In the genomic region with DNA sequence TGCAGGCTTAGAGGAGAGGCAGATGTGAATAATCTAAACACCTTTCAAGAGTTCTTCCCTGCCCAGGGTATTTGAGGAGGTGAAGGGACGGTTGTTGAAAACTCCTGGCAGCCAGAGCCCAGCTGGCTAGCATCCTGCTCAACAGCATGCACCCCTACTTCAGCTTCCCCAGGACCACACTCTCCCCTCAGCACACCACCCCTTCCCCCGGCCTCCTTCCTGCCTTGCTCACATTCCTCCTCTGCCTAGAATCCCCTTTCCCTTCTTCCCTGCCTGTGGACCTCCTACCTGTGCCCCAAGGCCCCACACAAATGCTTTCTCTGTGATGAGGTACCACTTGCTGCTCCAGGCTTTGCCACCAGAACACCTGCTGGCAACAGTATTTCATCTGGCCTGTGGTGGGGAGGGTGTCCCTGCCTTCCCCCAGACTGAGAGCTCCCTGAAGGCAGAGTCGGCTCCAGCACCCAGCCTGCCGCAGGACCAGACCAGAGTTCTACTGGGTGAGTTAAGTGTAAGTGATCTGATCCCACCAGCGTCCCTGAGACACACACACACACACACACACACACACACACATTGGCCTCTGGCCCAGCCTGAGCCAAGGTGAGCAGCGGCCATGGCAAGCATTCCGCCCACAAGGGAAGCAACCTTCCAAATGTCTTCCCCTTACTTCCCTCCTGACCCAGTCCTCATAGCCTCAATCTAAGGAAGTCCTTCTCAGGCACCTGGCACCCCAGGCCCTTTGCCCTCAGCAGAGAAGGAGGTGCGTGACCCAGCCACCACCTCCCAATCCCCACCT, we compare ENCODE assay signal across 23 cellular contexts.
"Had no signal": no experiment of that assay in that cellular context is flagged by ENCODE, and none has a peak within 500 bp of the region (broad histone marks: within the 10 kb centered on the region; RNA-seq: fewer than 3 reads in every experiment).

No MANE protein-coding gene starts in this region.

- H3K4me2 ChIP-seq: hepatocyte had no signal

- H2AFZ ChIP-seq: hepatocyte, parathyroid adenoma had no signal

- H3K9me3 Mint-ChIP-seq: activated T-cell treated with anti-CD3 and anti-CD28 coated beads, Interleukin-2, amount 50 U/mL, for 24 hours; activated T-helper 2 cell treated with anti-CD3 and anti-CD28 coated beads, Interferon-gamma antibody, Interleukin-2, Interleukin-4, amounts not matched to agents 10 μg/mL and 5 μg/mL and 100 μg/mL, durations not matched to agents 14 hours and 24 hours and 36 hours; mesothelial cell of epicardium; natural killer cell; stimulated activated effector memory CD8-positive, alpha-beta T cell treated with anti-CD3 and anti-CD28 coated beads, Interleukin-12 subunit alpha, Interleukin-12 subunit beta, amount 100 ng/mL, for 72 hours; T-cell had no signal

- H3K27ac Mint-ChIP-seq: activated naive CD8-positive, alpha-beta T cell; activated T-cell treated with anti-CD3 and anti-CD28 coated beads, Interleukin-2, amount 50 U/mL, for 24 hours; activated T-helper 2 cell treated with anti-CD3 and anti-CD28 coated beads, Interferon-gamma antibody, Interleukin-2, Interleukin-4, amounts not matched to agents 10 μg/mL and 5 μg/mL and 100 μg/mL, durations not matched to agents 14 hours and 24 hours and 36 hours; mesothelial cell of epicardium; natural killer cell; stimulated activated effector memory CD8-positive, alpha-beta T cell treated with anti-CD3 and anti-CD28 coated beads, Interleukin-12 subunit alpha, Interleukin-12 subunit beta, amount 100 ng/mL, for 72 hours; T-cell had no signal

- H3K9ac ChIP-seq: parathyroid adenoma had no signal

- H3K79me2 ChIP-seq: hepatocyte, parathyroid adenoma had no signal

- H3K27ac ChIP-seq: adrenal gland, breast epithelium, foreskin keratinocyte, hepatocyte, left lung, parathyroid adenoma, stomach, suprapubic skin, transverse colon had no signal

- DNase-seq: activated naive CD4-positive, alpha-beta T cell; activated T-cell treated with anti-CD3 and anti-CD28 coated beads, Interleukin-2, amount 50 U/mL, for 24 hours; cortex of kidney; effector CD4-positive, alpha-beta T cell; foreskin keratinocyte; kidney glomerular epithelial cell; natural killer cell; small intestine; stimulated activated CD4-positive, alpha-beta T cell treated with anti-CD3 and anti-CD28 coated beads, Interleukin-2, amount 100 ng/mL, for 24 hours; stomach; T-cell; transverse colon had no signal

- ATAC-seq: foreskin keratinocyte; left lung; natural killer cell; sciatic nerve; stimulated activated effector memory CD8-positive, alpha-beta T cell treated with anti-CD3 and anti-CD28 coated beads, Interleukin-12 subunit alpha, Interleukin-12 subunit beta, amount 100 ng/mL, for 72 hours; T-cell had no signal

- H3K4me3 Mint-ChIP-seq: activated naive CD8-positive, alpha-beta T cell; activated T-cell treated with anti-CD3 and anti-CD28 coated beads, Interleukin-2, amount 50 U/mL, for 24 hours; mesothelial cell of epicardium; natural killer cell; stimulated activated effector memory CD8-positive, alpha-beta T cell treated with anti-CD3 and anti-CD28 coated beads, Interleukin-12 subunit alpha, Interleukin-12 subunit beta, amount 100 ng/mL, for 72 hours; T-cell had no signal

- H3K36me3 Mint-ChIP-seq: activated naive CD8-positive, alpha-beta T cell; mesothelial cell of epicardium; natural killer cell; stimulated activated effector memory CD8-positive, alpha-beta T cell treated with anti-CD3 and anti-CD28 coated beads, Interleukin-12 subunit alpha, Interleukin-12 subunit beta, amount 100 ng/mL, for 72 hours; T-cell had no signal

- H3K4me1 ChIP-seq: foreskin keratinocyte, parathyroid adenoma had no signal

- H3K9me3 ChIP-seq: adrenal gland, breast epithelium, left lung, stomach, suprapubic skin, transverse colon had no signal

- H3K27me3 ChIP-seq: adrenal gland had no signal

- H3K4me3 ChIP-seq: adrenal gland, breast epithelium, hepatocyte, left lung, stomach, suprapubic skin, transverse colon had no signal

- H3K36me3 ChIP-seq: adrenal gland, breast epithelium, left lung, stomach, suprapubic skin, transverse colon had no signal
